13 cellular contexts compared by ENCODE assay signal in genomic region chr5:141695627-141696180, GRCh38. TPM values are rescaled to one million over a fixed set of nuclear protein-coding genes. Genes with fewer than 3 reads are reported as not detected.
DNase-seq lines count a peak whose midpoint lies in the region; ATAC-seq and TF ChIP-seq lines count a peak whose summit lies in the region.
"Had no signal": no experiment of that assay in that cellular context is flagged by ENCODE, and none has a peak within 500 bp of the region (broad histone marks: within the 10 kb centered on the region; RNA-seq: fewer than 3 reads in every experiment).

No MANE protein-coding gene starts in this region.

- TF ChIP-seq CTCF in AG10803 (conservative IDR thresholded peaks at IDR 0.05; ENCODE audit: low read length) (no peak), HEK293 (tag by site-specific recombination; IDR thresholded peaks at IDR 0.05) (no peak), left ventricle myocardium inferior (IDR thresholded peaks at IDR 0.05; ENCODE audit: borderline replicate concordance) (no peak), adrenal gland (IDR thresholded peaks at IDR 0.05) (no peak)

- intact Hi-C loops in left ventricle myocardium inferior (cut with micrococcal nuclease): loop anchor here (5.0 to 10.0 kb wide), 2 partner anchors 267 to 449 kb away; no protein-coding TSS in a partner anchor
- intact Hi-C loops in adrenal gland (cut with DNase I): no loop called here

- no peak overlapping the region for H3K27ac ChIP-seq in HEK293 (ENCODE audit: extremely low read depth, low read depth, low read length)
- H3K27ac ChIP-seq in left ventricle myocardium inferior (replicated peaks): peak overlapping the region; percentile 39
- H3K27ac ChIP-seq in adrenal gland: no peak overlapping the region

- H3K36me3 ChIP-seq in HEK293 (ENCODE audit: control insufficient read depth in 2 of 2, insufficient read depth in 1 of 2, low read length in 2 of 2): no peaks in the 10 kb centered on the region
- no peaks in the 10 kb centered on the region for H3K36me3 ChIP-seq in left ventricle myocardium inferior
- H3K36me3 ChIP-seq in adrenal gland (replicated peaks in 1 of 2): no peaks in the 10 kb centered on the region

- H3K9me3 ChIP-seq in HEK293 (ENCODE audit: control insufficient read depth, insufficient read depth, low read depth, low read length) (no peaks in the 10 kb centered on the region), left ventricle myocardium inferior (replicated peaks) (no peaks in the 10 kb centered on the region), adrenal gland (replicated peaks in 1 of 3) (no peaks in the 10 kb centered on the region)

- WGBS in adrenal gland, 4 donors: 76 to 83% (median 79%) methylated on average over 10 of the region's 10 CpGs

- no peaks in the 10 kb centered on the region for H3K4me1 ChIP-seq in HEK293 (ENCODE audit: control insufficient read depth, insufficient read depth, low read length)
- H3K4me1 ChIP-seq in left ventricle myocardium inferior: peaks cover 25% of the 10 kb centered on the region
- H3K4me1 ChIP-seq in adrenal gland (replicated peaks in 1 of 2): peaks cover 0 to 4% of the 10 kb centered on the region in 2 donors

- no peak for ATAC-seq in HG03521 (IDR thresholded peaks at IDR 0.05; ENCODE audit: unreplicated experiment)
- ATAC-seq: activated CD8-positive, alpha-beta T cell treated with anti-CD3 and anti-CD28 coated beads, Interleukin-2, amount 10 ng/mL, durations not matched to agents 7 days and 5 days had no signal

- POLR2A ChIA-PET in HEK293 (lab: Yijun Ruan, JAX): no interaction called here

- H3K27me3 ChIP-seq in left ventricle myocardium inferior (ENCODE audit: low read depth): peaks cover 29% of the 10 kb centered on the region
- H3K27me3 ChIP-seq in adrenal gland: peaks cover 21% of the 10 kb centered on the region

- H3K4me3 ChIP-seq in AG10803 (ENCODE audit: low read length) (no peak overlapping the region), HEK293 (ENCODE audit: low read depth, low read length) (no peak overlapping the region), left ventricle myocardium inferior (no peak overlapping the region), adrenal gland (no peak overlapping the region)

- CTCF ChIA-PET in HEK293 (lab: Yijun Ruan, JAX): interaction anchor here (1.2 to 7.8 kb wide), 5 partner anchors 31 to 273 kb away, joined by 3 to 158 read pairs (median 16); partner anchors contain the start of genes PCDH1, PCDH12 and RNF14

- DNase-seq in AG10803 (ENCODE audit: low read depth) (peak; percentile 33), SK-MEL-5 (ENCODE audit: low read depth, low spot score) (peak; percentile 50), left ventricle myocardium inferior (peak; percentile 61), iPS-NIHi11 (ENCODE audit: low spot score) (no peak), adrenal gland (no peak)
- DNase-seq in central memory CD4-positive, alpha-beta T cell: no peak
- DNase-seq: activated CD8-positive, alpha-beta T cell treated with anti-CD3 and anti-CD28 coated beads, Interleukin-2, amount 10 ng/mL, durations not matched to agents 7 days and 5 days; activated naive CD8-positive, alpha-beta T cell treated with anti-CD3 and anti-CD28 coated beads, Interleukin-2, amount 10 ng/mL, durations not matched to agents 7 days and 5 days; effector memory CD4-positive, alpha-beta T cell; NCI-H1436 treated with DMSO at 0.1 percent for 48 hours; nephron progenitor cell had no signal

- TF ChIP-seq POLR2A in adrenal gland (IDR thresholded peaks at IDR 0.05): no peak

- in situ Hi-C loops in SK-MEL-5 (cut with HindIII; ENCODE audit: low pct_unique_long_range_greater_than_20kb, low sequenced_read_pairs): no loop called here

TF ChIP-seq in HEK293, 187 proteins besides CTCF, POLR2A, EP300 and RAD21 (continues in another document):
- TF ChIP-seq ZBTB10 (tag by site-specific recombination; IDR thresholded peaks at IDR 0.05) (no peak), ZNF416 (tag by site-specific recombination; IDR thresholded peaks at IDR 0.05) (no peak), EGR2 (tag by site-specific recombination; IDR thresholded peaks at IDR 0.05; ENCODE audit: low read depth) (no peak), ZNF624 (tag by site-specific recombination; IDR thresholded peaks at IDR 0.05) (no peak), ZNF837 (tag by site-specific recombination; IDR thresholded peaks at IDR 0.05) (no peak), ZNF600 (tag by site-specific recombination; IDR thresholded peaks at IDR 0.05) (no peak), ZNF707 (tag by site-specific recombination; IDR thresholded peaks at IDR 0.05) (no peak), ZNF76 (tag by site-specific recombination; IDR thresholded peaks at IDR 0.05; ENCODE audit: borderline replicate concordance, low read depth) (no peak), PRDM10 (tag by site-specific recombination; IDR thresholded peaks at IDR 0.05) (peak; percentile 49; the same call in 1 of the 2 replicates), MYNN (tag by site-specific recombination; IDR thresholded peaks at IDR 0.05; ENCODE audit: borderline replicate concordance) (no peak), ZNF112 (tag by site-specific recombination; IDR thresholded peaks at IDR 0.05) (no peak)

RNA-seq across cellular contexts. Expression of gene ARAP3, which starts 13.7 kb away (rescaled TPM):
- 0.48 and 1.0 TPM in 2 replicates for total RNA-seq in SK-MEL-5 (2014; rRNA removed; shearing (Covaris generic))
- polyA plus RNA-seq in SK-MEL-5 (2015; cell fraction: cytosol; rRNA removed): 0.82 and 1.0 TPM in 2 replicates
- 2.7 and 4.1 TPM in 2 replicates for polyA plus RNA-seq in SK-MEL-5 (2015; cell fraction: nucleus; rRNA removed)
- 15.2 TPM for total RNA-seq in left ventricle myocardium inferior
- 10 to 100 TPM in 5 of 8 donors, 1 to 10 TPM in 3; 6.5 to 16.1 (median 10.7) TPM for total RNA-seq in adrenal gland
- 10 to 100 TPM in 2 of 3 donors, 1 to 10 TPM in 1; 4.4 to 38.6 (median 21.7) TPM for polyA plus RNA-seq in adrenal gland

RNA-seq across cellular contexts. Expression of gene FCHSD1, which starts 44.5 kb away (rescaled TPM):
- 12.6 and 17.4 TPM in 2 replicates for total RNA-seq in SK-MEL-5 (2014; rRNA removed; shearing (Covaris generic))
- polyA plus RNA-seq in SK-MEL-5 (2015; cell fraction: cytosol; rRNA removed): 9.8 and 12.7 TPM in 2 replicates
- 261 and 309 TPM in 2 replicates for polyA plus RNA-seq in SK-MEL-5 (2015; cell fraction: nucleus; rRNA removed)
- total RNA-seq in left ventricle myocardium inferior: 4.7 TPM
- 10 to 100 TPM in 6 of 8 donors, 1 to 10 TPM in 2; 5.0 to 29.1 (median 16.9) TPM for total RNA-seq in adrenal gland
- polyA plus RNA-seq in adrenal gland: 10 to 100 TPM in 2 of 3 donors, 1 to 10 TPM in 1; 3.7 to 53.9 (median 23.6) TPM

RNA-seq across cellular contexts. Expression of gene RELL2, which starts 58.9 kb away (rescaled TPM):
- 6.2 and 7.9 TPM in 2 replicates for total RNA-seq in SK-MEL-5 (2014; rRNA removed; shearing (Covaris generic))
- 14.5 and 16.1 TPM in 2 replicates for polyA plus RNA-seq in SK-MEL-5 (2015; cell fraction: cytosol; rRNA removed)
- 83.8 and 92.6 TPM in 2 replicates for polyA plus RNA-seq in SK-MEL-5 (2015; cell fraction: nucleus; rRNA removed)
- total RNA-seq in left ventricle myocardium inferior: 1.0 TPM
- 10 to 100 TPM in 2 of 8 donors, 1 to 10 TPM in 6; 5.4 to 13.2 (median 7.7) TPM for total RNA-seq in adrenal gland
- 10 to 100 TPM in 2 of 3 donors, 1 to 10 TPM in 1; 2.3 to 37.6 (median 17.4) TPM for polyA plus RNA-seq in adrenal gland

RNA-seq across cellular contexts. Expression of gene HDAC3, which starts 59.1 kb away (rescaled TPM):
- 45.2 and 55.1 TPM in 2 replicates for total RNA-seq in SK-MEL-5 (2014; rRNA removed; shearing (Covaris generic))
- 41.4 and 42.1 TPM in 2 replicates for polyA plus RNA-seq in SK-MEL-5 (2015; cell fraction: cytosol; rRNA removed)
- 204 and 205 TPM in 2 replicates for polyA plus RNA-seq in SK-MEL-5 (2015; cell fraction: nucleus; rRNA removed)
- total RNA-seq in left ventricle myocardium inferior: 27.4 TPM
- 100 to 1,000 TPM in 1 of 8 donors, 10 to 100 TPM in 7; 53.1 to 101 (median 79.3) TPM for total RNA-seq in adrenal gland
- polyA plus RNA-seq in adrenal gland: 10 to 100 TPM; 68.7 to 92.3 (median 84.9) TPM

Comparison
In these comparisons a context has a peak if more than half of its experiments do, and no peak if none do; other contexts are left out.
1. DNase-seq: peak in AG10803 (single experiment), SK-MEL-5 (single experiment) and left ventricle myocardium inferior (single experiment); none in central memory CD4-positive, alpha-beta T cell (single experiment), iPS-NIHi11 (single experiment) and adrenal gland (0 of 7).